25 cellular contexts compared by ENCODE assay signal in genomic region chr1:211370669-211371068, GRCh38. TPM values are rescaled to one million over a fixed set of nuclear protein-coding genes. Genes with fewer than 3 reads are reported as not detected.
DNase-seq lines count a peak whose midpoint lies in the region; ATAC-seq, FAIRE-seq and TF ChIP-seq lines count a peak whose summit lies in the region.
"Had no signal": no experiment of that assay in that cellular context is flagged by ENCODE, and none has a peak within 500 bp of the region (broad histone marks: within the 10 kb centered on the region; RNA-seq: fewer than 3 reads in every experiment).

No MANE protein-coding gene starts in this region.

- H3K36me3 Mint-ChIP-seq in CD4-positive, alpha-beta T cell (ENCODE audit: low read depth), result peaks cover 94% of the 10 kb centered on the region
- peaks cover 32 to 54% of the 10 kb centered on the region in 2 donors for H3K36me3 Mint-ChIP-seq in naive B cell
- H3K36me3 Mint-ChIP-seq in effector memory CD8-positive, alpha-beta T cell (ENCODE audit: insufficient read depth), result peaks cover 54% of the 10 kb centered on the region

- intact Hi-C loops in CD4-positive, alpha-beta T cell (cut with DNase I, micrococcal nuclease), result loop anchor here in 1 of 2 experiments (10.0 kb wide), 1 partner anchor 46 kb away; the partner anchor contains the start of gene TRAF5

- CTCF ChIA-PET in A549 (lab: Yijun Ruan, JAX), result no interaction called here
- CTCF ChIA-PET in CD4-positive, alpha-beta T cell (lab: Charles Lee), result no interaction called here

- H3K27ac ChIP-seq in A549 (no peak overlapping the region), VCaP (peak overlapping the region; percentile 64)
- H3K27ac ChIP-seq in CD4-positive, alpha-beta T cell (ENCODE audit: low read depth, low read length), result no peak overlapping the region
- H3K27ac ChIP-seq: stomach, transverse colon had no signal

- TF ChIP-seq CTCF in A549 (IDR thresholded peaks at IDR 0.05), result no peak
- no peak for TF ChIP-seq CTCF in CD4-positive, alpha-beta T cell (IDR thresholded peaks at IDR 0.05)
- TF ChIP-seq CTCF in VCaP (conservative IDR thresholded peaks at IDR 0.05), result no peak

- H3K4me2 ChIP-seq in A549, result no peak overlapping the region

- DNase-seq in A549 (ENCODE audit: low read depth in 1 of 2, low spot score in 1 of 2) (no peak), naive B cell (no peak)
- no peak for DNase-seq in CD4-positive, alpha-beta T cell
- no peak for DNase-seq in effector memory CD8-positive, alpha-beta T cell
- DNase-seq: activated CD4-positive, alpha-beta memory T cell treated with anti-CD3 and anti-CD28 coated beads, Interleukin-2, amount 10 ng/mL, durations not matched to agents 7 days and 5 days; activated CD4-positive, CD25-positive, alpha-beta regulatory T cell treated with anti-CD3 and anti-CD28 coated beads, Interleukin-2, amount 50 U/mL, for 72 hours; activated naive CD4-positive, alpha-beta T cell treated with anti-CD3 and anti-CD28 coated beads, Interleukin-2, amount 50 U/mL, for 16 hours; activated T-cell treated with anti-CD3 and anti-CD28 coated beads, Interleukin-2, amount 50 U/mL, for 1 hour; DMS 273 treated with DMSO at 0.1 percent for 48 hours; kidney; NCI-H2081; NCI-H446; NK-92 treated with Interleukin-12 subunit alpha and Interleukin-12 subunit beta, amount 100 ng/mL, for 24 hours; occipital lobe; SIG-M5; stimulated activated CD4-positive, alpha-beta T cell treated with anti-CD3 and anti-CD28 coated beads, Interleukin-4, amount 100 ng/mL, for 24 hours; stomach; SW 1271; transverse colon had no signal

- no peaks in the 10 kb centered on the region for H3K4me1 Mint-ChIP-seq in CD4-positive, alpha-beta T cell (ENCODE audit: low read depth)
- peaks cover 5 to 22% (median 14%) of the 10 kb centered on the region in 3 donors for H3K4me1 Mint-ChIP-seq in naive B cell
- H3K4me1 Mint-ChIP-seq in effector memory CD8-positive, alpha-beta T cell (ENCODE audit: low read depth in 2 of 2), result peaks cover 0 to 21% of the 10 kb centered on the region in 2 donors

- no peak overlapping the region for H3K4me3 Mint-ChIP-seq in CD4-positive, alpha-beta T cell
- no peak overlapping the region for H3K4me3 Mint-ChIP-seq in naive B cell
- H3K4me3 Mint-ChIP-seq in effector memory CD8-positive, alpha-beta T cell, result no peak overlapping the region
- H3K4me3 Mint-ChIP-seq: activated CD4-positive, alpha-beta memory T cell treated with anti-CD3 and anti-CD28 coated beads, Interleukin-2, amount 10 ng/mL, durations not matched to agents 7 days and 5 days; CD14-positive monocyte had no signal

- no peaks in the 10 kb centered on the region for H3K27me3 ChIP-seq in CD4-positive, alpha-beta T cell (ENCODE audit: control insufficient read depth, insufficient read depth, low read length)
- H3K27me3 ChIP-seq: stomach, transverse colon had no signal

- POLR2A ChIA-PET in A549 (lab: Yijun Ruan, JAX), result interaction anchor here (1.0 kb wide), 1 partner anchor 12 kb away, joined by 4 read pairs; no protein-coding TSS in a partner anchor
- POLR2A ChIA-PET in CD4-positive, alpha-beta T cell (lab: Charles Lee), result no interaction called here

- peaks cover 5% of the 10 kb centered on the region; the same call in 1 of the 3 replicates for H3K4me1 ChIP-seq in A549
- H3K4me1 ChIP-seq: transverse colon had no signal

- no peak overlapping the region for H3K4me3 ChIP-seq in A549
- H3K4me3 ChIP-seq: lung, stomach, transverse colon had no signal

- peak; percentile 76 for FAIRE-seq in A549 (lab: Jason Lieb, UNC)
- FAIRE-seq: kidney had no signal

- no peaks in the 10 kb centered on the region for H3K9me3 ChIP-seq in A549
- H3K9me3 ChIP-seq in CD4-positive, alpha-beta T cell (ENCODE audit: control insufficient read depth, low read length), result no peaks in the 10 kb centered on the region
- H3K9me3 ChIP-seq: stomach, transverse colon had no signal

- peak overlapping the region; percentile 34 for H3K27ac Mint-ChIP-seq in CD4-positive, alpha-beta T cell
- peak overlapping the region in 5 of 6 donors; percentile 44 to 96 (median 75) for H3K27ac Mint-ChIP-seq in naive B cell
- H3K27ac Mint-ChIP-seq in effector memory CD8-positive, alpha-beta T cell, result peak overlapping the region in 1 of 2 donors; percentile 87
- H3K27ac Mint-ChIP-seq: activated CD4-positive, alpha-beta memory T cell treated with anti-CD3 and anti-CD28 coated beads, Interleukin-2, amount 10 ng/mL, durations not matched to agents 7 days and 5 days; CD14-positive monocyte had no signal

- TF ChIP-seq EP300 in A549 (IDR thresholded peaks at IDR 0.05), result no peak

- WGBS in A549 (ENCODE audit: missing lambda C conversion rate), result 91% methylated on average over 2 of the region's 2 CpGs

- no peak for TF ChIP-seq RAD21 in A549 (conservative IDR thresholded peaks at IDR 0.05 in 1 of 2, IDR thresholded peaks at IDR 0.05 in 1 of 2)

- H3K27me3 Mint-ChIP-seq in CD4-positive, alpha-beta T cell, result no peaks in the 10 kb centered on the region
- no peaks in the 10 kb centered on the region for H3K27me3 Mint-ChIP-seq in naive B cell
- no peaks in the 10 kb centered on the region for H3K27me3 Mint-ChIP-seq in effector memory CD8-positive, alpha-beta T cell
- H3K27me3 Mint-ChIP-seq: activated CD4-positive, alpha-beta memory T cell treated with anti-CD3 and anti-CD28 coated beads, Interleukin-2, amount 10 ng/mL, durations not matched to agents 7 days and 5 days had no signal

- ATAC-seq in A549 (no peak), naive B cell (ENCODE audit: low read depth in 2 of 2) (no peak), GM19463 (IDR thresholded peaks at IDR 0.05; ENCODE audit: unreplicated experiment) (no peak), GM18868 (IDR thresholded peaks at IDR 0.05; ENCODE audit: unreplicated experiment) (no peak), HG02571 (IDR thresholded peaks at IDR 0.05; ENCODE audit: unreplicated experiment) (no peak)
- no peak for ATAC-seq in CD4-positive, alpha-beta T cell (ENCODE audit: poor library complexity)
- ATAC-seq in effector memory CD8-positive, alpha-beta T cell (replicated peaks), result no peak

- TF ChIP-seq POLR2A in A549 (IDR thresholded peaks at IDR 0.05; ENCODE audit: low read length), result no peak

- H3K9me3 Mint-ChIP-seq in CD4-positive, alpha-beta T cell, result no peaks in the 10 kb centered on the region
- no peaks in the 10 kb centered on the region for H3K9me3 Mint-ChIP-seq in naive B cell
- no peaks in the 10 kb centered on the region for H3K9me3 Mint-ChIP-seq in effector memory CD8-positive, alpha-beta T cell
- H3K9me3 Mint-ChIP-seq: activated CD4-positive, alpha-beta memory T cell treated with anti-CD3 and anti-CD28 coated beads, Interleukin-2, amount 10 ng/mL, durations not matched to agents 7 days and 5 days; CD14-positive monocyte had no signal

TF ChIP-seq in A549, 52 proteins besides CTCF, POLR2A, EP300 and RAD21:
- TF ChIP-seq CEBPB (IDR thresholded peaks at IDR 0.05) (no peak), KDM1A (IDR thresholded peaks at IDR 0.05; ENCODE audit: low read depth) (no peak), RARB (CRISPR knock-in tag; IDR thresholded peaks at IDR 0.05) (no peak), REST (IDR thresholded peaks at IDR 0.05) (no peak), CBX2 (IDR thresholded peaks at IDR 0.05; ENCODE audit: borderline replicate concordance, low read depth) (no peak), POLR2AphosphoS2 (conservative IDR thresholded peaks at IDR 0.05; ENCODE audit: low read length) (no peak), ESRRA (IDR thresholded peaks at IDR 0.05; ENCODE audit: borderline replicate concordance, low read length) (no peak), HES2 (IDR thresholded peaks at IDR 0.05) (no peak), FOSB (CRISPR knock-in tag; IDR thresholded peaks at IDR 0.05) (no peak), TP53 (CRISPR knock-in tag; IDR thresholded peaks at IDR 0.05) (no peak), MAX (IDR thresholded peaks at IDR 0.05) (no peak)

RNA-seq across cellular contexts. Expression of gene TRAF5, which starts 44.0 kb away (rescaled TPM):
- polyA plus RNA-seq in A549 (2011; rRNA removed) (14.6 and 16.0 TPM in 2 replicates), A549 (2017; fragmentation: RNase III; extraction: RNeasy Plus Mini Kit Qiagen cat#74134 plus additional on column Dnase treatment) (8.2 to 9.5 TPM (median 8.6 TPM) in 3 replicates), naive B cell (ENCODE audit: low read depth in 6 of 6) (100 to 1,000 TPM in 1 of 6 donors, 10 to 100 TPM in 5; 41.1 to 105 (median 80.3) TPM)
- 5.4 and 6.3 TPM in 2 replicates for polyA plus RNA-seq in A549 (2012; cell fraction: cytosol; rRNA removed)
- polyA plus RNA-seq in A549 (2012; cell fraction: nucleus; rRNA removed), result 10.1 and 15.6 TPM in 2 replicates
- 9.6 and 12.8 TPM in 2 replicates for polyA minus RNA-seq in A549 (2011; rRNA and poly(A)+ RNA removed)
- total RNA-seq in CD4-positive, alpha-beta T cell, result 10 to 100 TPM; 21.9 to 23.2 TPM
